Comparison of ENCODE assay signal across 24 cellular contexts in the genomic region with DNA sequence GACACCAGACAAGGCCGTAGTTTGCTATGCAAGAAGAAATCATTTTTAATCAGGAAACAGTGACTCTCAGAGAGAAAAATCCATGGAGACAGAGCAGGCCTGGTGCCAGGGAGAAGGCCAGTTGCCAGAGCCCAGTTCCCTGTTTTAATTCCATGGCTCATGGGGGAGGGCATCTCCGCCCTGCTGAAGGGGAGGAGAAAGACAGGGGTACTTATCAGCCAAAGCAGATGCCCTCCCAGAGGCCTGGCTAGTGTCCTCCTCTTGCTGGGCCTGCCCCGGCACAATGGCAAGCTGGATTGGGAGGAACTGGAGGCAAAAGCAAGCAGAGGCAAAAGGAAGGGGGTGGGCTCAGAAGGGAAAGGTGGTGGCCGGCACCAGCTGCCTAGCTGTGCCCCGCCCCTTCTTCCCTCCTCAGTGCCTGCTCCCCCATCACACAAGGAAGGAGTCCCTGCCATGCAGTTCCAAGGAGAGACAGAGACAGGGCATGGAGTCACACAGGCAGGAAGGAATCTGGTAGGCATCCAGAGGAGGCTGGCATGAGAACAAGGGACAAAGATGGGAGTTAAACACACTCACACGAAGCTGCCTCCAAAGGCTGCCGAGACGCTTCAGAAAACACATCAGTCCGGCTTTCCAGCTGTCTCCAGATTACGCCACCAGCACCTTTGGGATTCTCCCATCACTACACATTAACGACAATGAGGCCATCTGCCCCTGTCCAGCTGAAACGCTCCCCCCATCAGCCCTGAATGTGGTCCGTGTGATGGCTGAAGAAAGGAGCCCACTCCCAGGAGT.
DNase-seq lines count a peak whose midpoint lies in the region; ATAC-seq, FAIRE-seq and TF ChIP-seq lines count a peak whose summit lies in the region.
"Had no signal": no experiment of that assay in that cellular context is flagged by ENCODE, and none has a peak within 500 bp of the region (broad histone marks: within the 10 kb centered on the region; RNA-seq: fewer than 3 reads in every experiment).

No MANE protein-coding gene starts in this region.

- H3K4me1 Mint-ChIP-seq in astrocyte (ENCODE audit: low read depth, unreplicated experiment) (peaks cover 11% of the 10 kb centered on the region), nephron progenitor cell (peaks cover 83% of the 10 kb centered on the region)
- H3K4me1 Mint-ChIP-seq: activated CD4-positive, alpha-beta T cell treated with anti-CD3 and anti-CD28 coated beads, Interleukin-2, amount 10 ng/mL, durations not matched to agents 7 days and 5 days; activated naive CD8-positive, alpha-beta T cell treated with anti-CD3 and anti-CD28 coated beads for 36 hours; stimulated activated memory B cell treated with anti-CD40 and anti-IgM and Interleukin-4, amounts not matched to agents 10 μg/mL and 1 μg/mL and 100 μg/mL, for 72 hours had no signal

- peaks cover 25% of the 10 kb centered on the region for H3K4me1 ChIP-seq in BE2C
- H3K4me1 ChIP-seq in astrocyte (ENCODE audit: insufficient read depth, low read length), result no peaks in the 10 kb centered on the region

- 0 out of 2 replicates have a peak, but pooled peaks have one; percentile 3 for TF ChIP-seq CTCF in BE2C (IDR thresholded peaks at IDR 0.05; ENCODE audit: low read depth, low read length)
- no peak for TF ChIP-seq CTCF in astrocyte (IDR thresholded peaks at IDR 0.05; ENCODE audit: insufficient read depth, low read depth, low read length)
- TF ChIP-seq CTCF in nephron progenitor cell (IDR thresholded peaks at IDR 0.05), result no peak

- H3K9me3 Mint-ChIP-seq in astrocyte (ENCODE audit: unreplicated experiment), result peaks cover 5% of the 10 kb centered on the region
- no peaks in the 10 kb centered on the region for H3K9me3 Mint-ChIP-seq in nephron progenitor cell
- H3K9me3 Mint-ChIP-seq: activated CD4-positive, alpha-beta T cell treated with anti-CD3 and anti-CD28 coated beads, Interleukin-2, amount 10 ng/mL, durations not matched to agents 7 days and 5 days; activated naive CD8-positive, alpha-beta T cell treated with anti-CD3 and anti-CD28 coated beads for 36 hours; stimulated activated memory B cell treated with anti-CD40 and anti-IgM and Interleukin-4, amounts not matched to agents 10 μg/mL and 1 μg/mL and 100 μg/mL, for 72 hours; type B pancreatic cell had no signal

- CTCF ChIA-PET in HEK293T (lab: Yijun Ruan, JAX), result no interaction called here

- no peaks in the 10 kb centered on the region for H3K36me3 ChIP-seq in BE2C
- no peaks in the 10 kb centered on the region for H3K36me3 ChIP-seq in astrocyte (ENCODE audit: insufficient read depth, low read length)
- H3K36me3 ChIP-seq: BLaER1 treated with 17β-estradiol and CSF1 and Interleukin-3, amounts not matched to agents 10 nM and 100 nM; cardiac muscle cell had no signal

- no peak overlapping the region for H3K27ac Mint-ChIP-seq in astrocyte (ENCODE audit: unreplicated experiment)
- peak overlapping the region; percentile 33 for H3K27ac Mint-ChIP-seq in nephron progenitor cell
- H3K27ac Mint-ChIP-seq: activated CD4-positive, alpha-beta T cell treated with anti-CD3 and anti-CD28 coated beads, Interleukin-2, amount 10 ng/mL, durations not matched to agents 7 days and 5 days; activated naive CD8-positive, alpha-beta T cell treated with anti-CD3 and anti-CD28 coated beads for 36 hours; stimulated activated memory B cell treated with anti-CD40 and anti-IgM and Interleukin-4, amounts not matched to agents 10 μg/mL and 1 μg/mL and 100 μg/mL, for 72 hours; type B pancreatic cell had no signal

- no peaks in the 10 kb centered on the region for H4K20me1 ChIP-seq in astrocyte (ENCODE audit: insufficient read depth, low read length)
- H4K20me1 ChIP-seq: BLaER1 treated with 17β-estradiol and CSF1 and Interleukin-3, amounts not matched to agents 10 nM and 100 nM had no signal

- no peak for ATAC-seq in GM21737 (IDR thresholded peaks at IDR 0.05; ENCODE audit: unreplicated experiment)
- ATAC-seq: HCT116; left lobe of liver; stimulated activated memory B cell treated with anti-CD40 and anti-IgM and Interleukin-4, amounts not matched to agents 10 μg/mL and 1 μg/mL and 100 μg/mL, for 72 hours had no signal

- H3K4me2 ChIP-seq in astrocyte (ENCODE audit: low read length), result no peak overlapping the region
- H3K4me2 ChIP-seq: BLaER1 treated with 17β-estradiol and CSF1 and Interleukin-3, amounts not matched to agents 10 nM and 100 nM had no signal

- POLR2A ChIA-PET in HEK293T (lab: Yijun Ruan, JAX), result no interaction called here

- H3K9me3 ChIP-seq in BE2C, result no peaks in the 10 kb centered on the region
- H3K9me3 ChIP-seq in astrocyte (ENCODE audit: insufficient read depth, low read depth, low read length), result no peaks in the 10 kb centered on the region
- H3K9me3 ChIP-seq: BLaER1 treated with 17β-estradiol and CSF1 and Interleukin-3, amounts not matched to agents 10 nM and 100 nM had no signal

- H3K27me3 ChIP-seq in BE2C, result no peaks in the 10 kb centered on the region
- H3K27me3 ChIP-seq in astrocyte (ENCODE audit: insufficient read depth, low read length), result no peaks in the 10 kb centered on the region
- H3K27me3 ChIP-seq: BLaER1 treated with 17β-estradiol and CSF1 and Interleukin-3, amounts not matched to agents 10 nM and 100 nM; cardiac muscle cell had no signal

- no peak overlapping the region for H3K27ac ChIP-seq in astrocyte (ENCODE audit: low read depth, low read length)
- H3K27ac ChIP-seq: BLaER1 treated with 17β-estradiol and CSF1 and Interleukin-3, amounts not matched to agents 10 nM and 100 nM; cardiac muscle cell had no signal

- no peaks in the 10 kb centered on the region for H3K36me3 Mint-ChIP-seq in astrocyte (ENCODE audit: low read depth, unreplicated experiment)
- no peaks in the 10 kb centered on the region for H3K36me3 Mint-ChIP-seq in nephron progenitor cell (ENCODE audit: low read depth)
- H3K36me3 Mint-ChIP-seq: activated naive CD8-positive, alpha-beta T cell treated with anti-CD3 and anti-CD28 coated beads for 36 hours; stimulated activated memory B cell treated with anti-CD40 and anti-IgM and Interleukin-4, amounts not matched to agents 10 μg/mL and 1 μg/mL and 100 μg/mL, for 72 hours; type B pancreatic cell had no signal

- H3K79me2 ChIP-seq in astrocyte (ENCODE audit: insufficient read depth, low read length), result no peaks in the 10 kb centered on the region

- peak; percentile 87 for DNase-seq in BE2C
- peak; percentile 91 for DNase-seq in NCI-H1092 treated with DMSO at 0.1 percent for 48 hours (lab: John Stamatoyannopoulos, UW)
- DNase-seq in astrocyte (ENCODE audit: low read depth), result no peak
- no peak for DNase-seq in nephron progenitor cell
- DNase-seq in NCI-H2107 treated with DMSO at 0.1 percent for 48 hours (lab: John Stamatoyannopoulos, UW; ENCODE audit: unreplicated experiment), result no peak
- DNase-seq in HEK293T (ENCODE audit: extremely low spot score), result no peak
- DNase-seq in stimulated activated CD4-positive, alpha-beta T cell treated with anti-CD3 and anti-CD28 coated beads, Interleukin-4, amount 100 ng/mL, for 24 hours, result no peak
- DNase-seq: ACHN; activated CD4-positive, alpha-beta T cell treated with anti-CD3 and anti-CD28 coated beads, Interleukin-2, amount 10 ng/mL, durations not matched to agents 7 days and 5 days; activated effector memory CD4-positive, alpha-beta T cell treated with anti-CD3 and anti-CD28 coated beads, Interleukin-2, amount 50 U/mL, for 16 hours; activated naive CD8-positive, alpha-beta T cell treated with anti-CD3 and anti-CD28 coated beads for 36 hours; activated T-cell treated with anti-CD3 and anti-CD28 coated beads, Interleukin-2, amount 50 U/mL, for 1 hour; IMR-90; NCI-H1694 treated with DMSO at 0.1 percent for 48 hours; NCI-H526 treated with DMSO at 0.1 percent for 48 hours; stimulated activated CD4-positive, alpha-beta T cell treated with anti-CD3 and anti-CD28 coated beads, Interleukin-15, amount 100 ng/mL, for 24 hours had no signal

- H3K4me3 Mint-ChIP-seq in astrocyte (ENCODE audit: unreplicated experiment) (no peak overlapping the region), nephron progenitor cell (no peak overlapping the region)
- H3K4me3 Mint-ChIP-seq: activated CD4-positive, alpha-beta T cell treated with anti-CD3 and anti-CD28 coated beads, Interleukin-2, amount 10 ng/mL, durations not matched to agents 7 days and 5 days; activated naive CD8-positive, alpha-beta T cell treated with anti-CD3 and anti-CD28 coated beads for 36 hours; stimulated activated memory B cell treated with anti-CD40 and anti-IgM and Interleukin-4, amounts not matched to agents 10 μg/mL and 1 μg/mL and 100 μg/mL, for 72 hours; type B pancreatic cell had no signal

- peaks cover 36% of the 10 kb centered on the region for H3K27me3 Mint-ChIP-seq in astrocyte (ENCODE audit: low read depth, unreplicated experiment)
- no peaks in the 10 kb centered on the region for H3K27me3 Mint-ChIP-seq in nephron progenitor cell (ENCODE audit: low read depth, poor library complexity)
- H3K27me3 Mint-ChIP-seq: activated CD4-positive, alpha-beta T cell treated with anti-CD3 and anti-CD28 coated beads, Interleukin-2, amount 10 ng/mL, durations not matched to agents 7 days and 5 days; activated naive CD8-positive, alpha-beta T cell treated with anti-CD3 and anti-CD28 coated beads for 36 hours; stimulated activated memory B cell treated with anti-CD40 and anti-IgM and Interleukin-4, amounts not matched to agents 10 μg/mL and 1 μg/mL and 100 μg/mL, for 72 hours had no signal

- H3K9ac ChIP-seq in astrocyte (ENCODE audit: low read length), result no peak overlapping the region
- H3K9ac ChIP-seq: BLaER1 treated with 17β-estradiol and CSF1 and Interleukin-3, amounts not matched to agents 10 nM and 100 nM had no signal

- H2AFZ ChIP-seq in astrocyte (ENCODE audit: low read depth, low read length), result peak overlapping the region; percentile 52

- FAIRE-seq in astrocyte (lab: Jason Lieb, UNC), result no peak
- FAIRE-seq: islet of Langerhans had no signal

- no peak overlapping the region for H3K4me3 ChIP-seq in BE2C (ENCODE audit: low read depth, low read length)
- H3K4me3 ChIP-seq in astrocyte (ENCODE audit: insufficient read depth, low read depth, low read length), result no peak overlapping the region
- H3K4me3 ChIP-seq: BLaER1 treated with 17β-estradiol and CSF1 and Interleukin-3, amounts not matched to agents 10 nM and 100 nM; cardiac muscle cell had no signal

TF ChIP-seq in HEK293T, 16 proteins besides CTCF, POLR2A, EP300 and RAD21:
- TF ChIP-seq TARDBP (IDR thresholded peaks at IDR 0.05) (no peak), CTBP1 (IDR thresholded peaks at IDR 0.05; ENCODE audit: borderline replicate concordance) (no peak), ZNF384 (IDR thresholded peaks at IDR 0.05) (no peak), BHLHE40 (IDR thresholded peaks at IDR 0.05; ENCODE audit: borderline replicate concordance) (no peak)

Comparison
In these comparisons a context has a peak if more than half of its experiments do, and no peak if none do; other contexts are left out.
1. DNase-seq: peak in BE2C (single experiment) and NCI-H1092 treated with DMSO at 0.1 percent for 48 hours (single experiment); none in astrocyte (single experiment), nephron progenitor cell (single experiment), NCI-H2107 treated with DMSO at 0.1 percent for 48 hours (single experiment), HEK293T (single experiment) and stimulated activated CD4-positive, alpha-beta T cell treated with anti-CD3 and anti-CD28 coated beads, Interleukin-4, amount 100 ng/mL, for 24 hours (single experiment).